ENCODE assay signal across 20 cellular contexts in genomic region chr2:177247693-177248262, GRCh38. TPM values are rescaled to one million over a fixed set of nuclear protein-coding genes. Genes with fewer than 3 reads are reported as not detected.
DNase-seq lines count a peak whose midpoint lies in the region; ATAC-seq, FAIRE-seq and TF ChIP-seq lines count a peak whose summit lies in the region.
"Had no signal": no experiment of that assay in that cellular context is flagged by ENCODE, and none has a peak within 500 bp of the region (broad histone marks: within the 10 kb centered on the region; RNA-seq: fewer than 3 reads in every experiment).

No MANE protein-coding gene starts in this region.

- intact Hi-C loops in heart right ventricle (cut with DNase I) (no loop called here), heart left ventricle (cut with DNase I) (no loop called here)

- H3K27ac ChIP-seq in heart right ventricle, result peak overlapping the region in 6 of 10 donors; percentile 3 to 89 (median 32)
- H3K27ac ChIP-seq in heart left ventricle, result peak overlapping the region in 4 of 12 donors; percentile 25 to 94 (median 69)
- H3K27ac ChIP-seq in keratinocyte (ENCODE audit: control insufficient read depth, insufficient read depth, low read length), result peak overlapping the region; percentile 40
- H3K27ac ChIP-seq in thoracic aorta, result peak overlapping the region; percentile 25 to 97

- dilution Hi-C loops in keratinocyte (cut with MboI; ENCODE audit: extremely low pct_ligation_motif_present, low sequenced_read_pairs), result no loop called here

- H3K4me2 ChIP-seq in keratinocyte (ENCODE audit: control insufficient read depth, extremely low read depth, insufficient read depth, low read depth, low read length), result no peak overlapping the region

- H3K4me3 ChIP-seq in heart right ventricle (no peak overlapping the region), heart left ventricle (no peak overlapping the region), keratinocyte (ENCODE audit: control insufficient read depth in 2 of 3, extremely low read depth in 1 of 3, insufficient read depth in 2 of 3, low read depth in 1 of 3, low read length in 3 of 3) (no peak overlapping the region), thoracic aorta (no peak overlapping the region)
- H3K4me3 ChIP-seq: testis had no signal

- no peak for TF ChIP-seq CTCF in heart right ventricle (IDR thresholded peaks at IDR 0.05)
- TF ChIP-seq CTCF in heart left ventricle (IDR thresholded peaks at IDR 0.05), result no peak
- no peak for TF ChIP-seq CTCF in keratinocyte (optimal IDR thresholded peaks at IDR 0.05 in 1 of 3, IDR thresholded peaks at IDR 0.05 in 1 of 3, conservative IDR thresholded peaks at IDR 0.05 in 1 of 3; ENCODE audit: extremely low read depth in 1 of 3, insufficient read depth in 2 of 3, low read length in 3 of 3)
- TF ChIP-seq CTCF in thoracic aorta (IDR thresholded peaks at IDR 0.05), result no peak
- TF ChIP-seq CTCF in glutamatergic neuron (IDR thresholded peaks at IDR 0.05; ENCODE audit: partially characterized antibody, unreplicated experiment), result no peak

- H2AFZ ChIP-seq in keratinocyte (ENCODE audit: control insufficient read depth, low read length), result no peak overlapping the region

- WGBS in heart right ventricle, 2 donors, result 63 to 65% methylated on average over 6 of the region's 6 CpGs
- 46 to 68% (median 58%) methylated on average over 6 of the region's 6 CpGs for WGBS in heart left ventricle, 4 donors

- TF ChIP-seq POLR2A in heart left ventricle (IDR thresholded peaks at IDR 0.05), result no peak

- H3K4me1 Mint-ChIP-seq in activated naive CD8-positive, alpha-beta T cell treated with anti-CD3 and anti-CD28 coated beads, Interleukin-2, amount 50 U/mL, for 24 hours, result peaks cover 78% of the 10 kb centered on the region
- H3K4me1 Mint-ChIP-seq in glutamatergic neuron (ENCODE audit: low read depth, unreplicated experiment), result peaks cover 28% of the 10 kb centered on the region

- H3K36me3 Mint-ChIP-seq in activated naive CD8-positive, alpha-beta T cell treated with anti-CD3 and anti-CD28 coated beads, Interleukin-2, amount 50 U/mL, for 24 hours (ENCODE audit: low read depth), result peaks cover 35% of the 10 kb centered on the region
- no peaks in the 10 kb centered on the region for H3K36me3 Mint-ChIP-seq in glutamatergic neuron (ENCODE audit: unreplicated experiment)

- no peak for FAIRE-seq in keratinocyte (lab: Jason Lieb, UNC)
- FAIRE-seq: frontal cortex, GM12892 had no signal

- peaks cover 34% of the 10 kb centered on the region for H4K20me1 ChIP-seq in keratinocyte (ENCODE audit: control insufficient read depth, extremely low read depth, insufficient read depth, low read length)

- peaks cover 10% of the 10 kb centered on the region for H3K9me1 ChIP-seq in keratinocyte (ENCODE audit: control insufficient read depth, extremely low read depth, insufficient read depth, low read length)

- H3K9me3 Mint-ChIP-seq in activated naive CD8-positive, alpha-beta T cell treated with anti-CD3 and anti-CD28 coated beads, Interleukin-2, amount 50 U/mL, for 24 hours, result no peaks in the 10 kb centered on the region
- H3K9me3 Mint-ChIP-seq in glutamatergic neuron (ENCODE audit: unreplicated experiment), result no peaks in the 10 kb centered on the region
- H3K9me3 Mint-ChIP-seq: activated naive CD4-positive, alpha-beta T cell treated with anti-CD3 and anti-CD28 coated beads, Interleukin-2, amount 50 U/mL, for 24 hours; CD8-positive, alpha-beta T cell had no signal

- H3K9me3 ChIP-seq in heart right ventricle (no peaks in the 10 kb centered on the region), heart left ventricle (no peaks in the 10 kb centered on the region), keratinocyte (ENCODE audit: control insufficient read depth, low read depth, low read length) (no peaks in the 10 kb centered on the region), thoracic aorta (no peaks in the 10 kb centered on the region)
- H3K9me3 ChIP-seq: testis had no signal

- peak in 1 of 8 donors; percentile 31 for ATAC-seq in heart right ventricle
- no peak for ATAC-seq in heart left ventricle
- ATAC-seq in activated naive CD8-positive, alpha-beta T cell treated with anti-CD3 and anti-CD28 coated beads, Interleukin-2, amount 50 U/mL, for 24 hours, result no peak
- no peak for ATAC-seq in thoracic aorta (ENCODE audit: insufficient number of reproducible peaks, low FRiP score, low read depth)
- ATAC-seq in HG03025 (IDR thresholded peaks at IDR 0.05; ENCODE audit: low FRiP score, unreplicated experiment), result no peak
- ATAC-seq: activated CD4-positive, alpha-beta T cell treated with anti-CD3 and anti-CD28 coated beads for 36 hours; CD8-positive, alpha-beta T cell had no signal

- peak overlapping the region; percentile 22 for H3K27ac Mint-ChIP-seq in activated naive CD8-positive, alpha-beta T cell treated with anti-CD3 and anti-CD28 coated beads, Interleukin-2, amount 50 U/mL, for 24 hours
- no peak overlapping the region for H3K27ac Mint-ChIP-seq in glutamatergic neuron (ENCODE audit: unreplicated experiment)
- H3K27ac Mint-ChIP-seq: CD8-positive, alpha-beta T cell had no signal

- H3K27me3 ChIP-seq in heart right ventricle, result no peaks in the 10 kb centered on the region
- no peaks in the 10 kb centered on the region for H3K27me3 ChIP-seq in heart left ventricle
- no peaks in the 10 kb centered on the region for H3K27me3 ChIP-seq in keratinocyte (ENCODE audit: control insufficient read depth, extremely low read depth, insufficient read depth, low read length)
- H3K27me3 ChIP-seq in thoracic aorta (replicated peaks; ENCODE audit: insufficient read depth), result no peaks in the 10 kb centered on the region
- H3K27me3 ChIP-seq: testis had no signal

- H3K27me3 Mint-ChIP-seq in activated naive CD8-positive, alpha-beta T cell treated with anti-CD3 and anti-CD28 coated beads, Interleukin-2, amount 50 U/mL, for 24 hours, result no peaks in the 10 kb centered on the region
- H3K27me3 Mint-ChIP-seq in glutamatergic neuron (ENCODE audit: unreplicated experiment), result peaks cover 3% of the 10 kb centered on the region
- H3K27me3 Mint-ChIP-seq: activated CD4-positive, alpha-beta T cell treated with anti-CD3 and anti-CD28 coated beads for 36 hours; activated naive CD4-positive, alpha-beta T cell treated with anti-CD3 and anti-CD28 coated beads, Interleukin-2, amount 50 U/mL, for 24 hours had no signal

- peaks cover 98% of the 10 kb centered on the region for H3K79me2 ChIP-seq in keratinocyte (ENCODE audit: control insufficient read depth, insufficient read depth, low read length)

- peak overlapping the region; percentile 2 for H3K9ac ChIP-seq in keratinocyte (ENCODE audit: control insufficient read depth, extremely low read depth, insufficient read depth, low read length)

- H3K4me3 Mint-ChIP-seq in activated naive CD8-positive, alpha-beta T cell treated with anti-CD3 and anti-CD28 coated beads, Interleukin-2, amount 50 U/mL, for 24 hours, result no peak overlapping the region
- no peak overlapping the region for H3K4me3 Mint-ChIP-seq in glutamatergic neuron (ENCODE audit: unreplicated experiment)
- H3K4me3 Mint-ChIP-seq: activated CD4-positive, alpha-beta T cell treated with anti-CD3 and anti-CD28 coated beads for 36 hours; activated naive CD4-positive, alpha-beta T cell treated with anti-CD3 and anti-CD28 coated beads, Interleukin-2, amount 50 U/mL, for 24 hours; CD8-positive, alpha-beta T cell had no signal

- H3K36me3 ChIP-seq in heart right ventricle (peaks cover 0 to 24% (median 0%) of the 10 kb centered on the region in 9 donors), heart left ventricle (peaks cover 0 to 6% (median 0%) of the 10 kb centered on the region in 9 donors), keratinocyte (ENCODE audit: control insufficient read depth in 2 of 2, extremely low read depth in 1 of 2, insufficient read depth in 2 of 2, low read length in 2 of 2) (peaks cover 5 to 29% of the 10 kb centered on the region in 2 experiments), thoracic aorta (no peaks in the 10 kb centered on the region)

- H3K4me1 ChIP-seq in heart right ventricle, result peaks cover 27 to 100% (median 99%) of the 10 kb centered on the region in 9 donors
- H3K4me1 ChIP-seq in heart left ventricle, result peaks cover 22 to 100% (median 93%) of the 10 kb centered on the region in 12 donors
- peaks cover 49% of the 10 kb centered on the region for H3K4me1 ChIP-seq in keratinocyte (ENCODE audit: control insufficient read depth, extremely low read depth, insufficient read depth, low read length)
- peaks cover 82 to 93% of the 10 kb centered on the region in 2 donors for H3K4me1 ChIP-seq in thoracic aorta (ENCODE audit: control insufficient read depth in 1 of 2, low read depth in 2 of 2)

- no peak for DNase-seq in heart right ventricle
- no peak for DNase-seq in heart left ventricle
- DNase-seq in activated naive CD8-positive, alpha-beta T cell treated with anti-CD3 and anti-CD28 coated beads, Interleukin-2, amount 50 U/mL, for 24 hours, result no peak
- no peak for DNase-seq in keratinocyte (ENCODE audit: low read depth, low spot score)
- DNase-seq in thoracic aorta (ENCODE audit: low spot score), result no peak
- DNase-seq in glutamatergic neuron, result no peak
- no peak for DNase-seq in NCI-H1105 treated with DMSO at 0.1 percent for 48 hours (lab: John Stamatoyannopoulos, UW)
- DNase-seq: activated CD4-positive, alpha-beta T cell treated with anti-CD3 and anti-CD28 coated beads for 36 hours; CD8-positive, alpha-beta T cell; KG1; NCI-H1092 treated with DMSO at 0.1 percent for 48 hours; NCI-H2081 treated with DMSO at 0.1 percent for 48 hours; NCI-H526; SHP77 treated with DMSO at 0.1 percent for 48 hours; stimulated activated CD4-positive, alpha-beta T cell treated with anti-CD3 and anti-CD28 coated beads, Interleukin-15, amount 100 ng/mL, for 24 hours; testis had no signal

RNA-seq across cellular contexts. Expression of gene NFE2L2, which starts 16.7 kb away (rescaled TPM):
- total RNA-seq in heart right ventricle (10 to 100 TPM; 39.0 to 67.9 (median 57.6) TPM), heart left ventricle (10 to 100 TPM; 39.2 to 82.5 (median 59.4) TPM), thoracic aorta (100 to 1,000 TPM in 1 of 2 donors, 10 to 100 TPM in 1; 64.3 to 155 TPM), glutamatergic neuron (ENCODE audit: unreplicated experiment) (51.4 TPM)
- polyA plus RNA-seq in heart right ventricle (10 to 100 TPM; 26.4 to 28.8 TPM), heart left ventricle (10 to 100 TPM; 17.0 to 37.3 TPM), keratinocyte (148 to 209 TPM (median 177 TPM) in 3 replicates)
- 270 TPM for polyA plus RNA-seq in keratinocyte (2011; ENCODE audit: low read depth)
- 125 and 255 TPM in 2 replicates for polyA plus RNA-seq in keratinocyte (2011; cell fraction: cytosol; rRNA removed)
- 188 and 209 TPM in 2 replicates for polyA plus RNA-seq in keratinocyte (2011; cell fraction: nucleus; rRNA removed)
- polyA plus RNA-seq in keratinocyte (2012; ENCODE audit: low replicate concordance), result 73.8 and 149 TPM in 2 replicates
- 111 to 217 TPM (median 195 TPM) in 3 replicates for polyA minus RNA-seq in keratinocyte
- polyA minus RNA-seq in keratinocyte (2011; cell fraction: cytosol; rRNA and poly(A)+ RNA removed), result 156 TPM
- 72.8 and 148 TPM in 2 replicates for polyA minus RNA-seq in keratinocyte (2011; cell fraction: nucleus; rRNA and poly(A)+ RNA removed)

RNA-seq across cellular contexts. Expression of gene HNRNPA3, which starts 35.2 kb away (rescaled TPM):
- total RNA-seq in heart right ventricle (10 to 100 TPM; 63.7 to 93.8 (median 77.6) TPM), heart left ventricle (100 to 1,000 TPM in 1 of 9 donors, 10 to 100 TPM in 8; 12.7 to 110 (median 73.3) TPM), thoracic aorta (10 to 100 TPM; 60.1 to 98.4 TPM), glutamatergic neuron (ENCODE audit: unreplicated experiment) (251 TPM)
- polyA plus RNA-seq in heart right ventricle (10 to 100 TPM; 78.3 to 93.7 TPM), heart left ventricle (100 to 1,000 TPM in 1 of 2 donors, 10 to 100 TPM in 1; 64.6 to 134 TPM), keratinocyte (53.1 to 178 TPM (median 74.6 TPM) in 3 replicates)
- polyA plus RNA-seq in keratinocyte (2011; ENCODE audit: low read depth), result 162 TPM
- 90.2 and 96.4 TPM in 2 replicates for polyA plus RNA-seq in keratinocyte (2011; cell fraction: cytosol; rRNA removed)
- polyA plus RNA-seq in keratinocyte (2011; cell fraction: nucleus; rRNA removed), result 71.8 and 126 TPM in 2 replicates
- polyA plus RNA-seq in keratinocyte (2012; ENCODE audit: low replicate concordance), result 140 and 399 TPM in 2 replicates
- 9.2 to 36.1 TPM (median 10.7 TPM) in 3 replicates for polyA minus RNA-seq in keratinocyte
- polyA minus RNA-seq in keratinocyte (2011; cell fraction: cytosol; rRNA and poly(A)+ RNA removed), result 23.8 TPM
- polyA minus RNA-seq in keratinocyte (2011; cell fraction: nucleus; rRNA and poly(A)+ RNA removed), result 17.0 and 32.5 TPM in 2 replicates
